Comparison of ENCODE assay signal across 20 cellular contexts in genomic region chr4:72951147-72951546, GRCh38.
DNase-seq lines count a peak whose midpoint lies in the region; ATAC-seq and TF ChIP-seq lines count a peak whose summit lies in the region.
"Had no signal": no experiment of that assay in that cellular context is flagged by ENCODE, and none has a peak within 500 bp of the region (broad histone marks: within the 10 kb centered on the region; RNA-seq: fewer than 3 reads in every experiment).

No MANE protein-coding gene starts in this region.

- no peak overlapping the region for H2AFZ ChIP-seq in osteoblast (ENCODE audit: low read length)
- H2AFZ ChIP-seq: parathyroid adenoma had no signal

- DNase-seq in ELR (ENCODE audit: low read depth) (peak; percentile 33), Panc1 (ENCODE audit: low read depth, low spot score) (no peak), epithelial cell of esophagus (ENCODE audit: low read depth) (no peak), osteoblast (ENCODE audit: insufficient read length, low spot score, missing footprints) (no peak), NCI-H2171 (lab: John Stamatoyannopoulos, UW) (no peak), SKM-1 (lab: John Stamatoyannopoulos, UW; ENCODE audit: unreplicated experiment) (no peak)
- DNase-seq: activated CD4-positive, alpha-beta memory T cell treated with anti-CD3 and anti-CD28 coated beads for 36 hours; activated naive CD4-positive, alpha-beta T cell treated with anti-CD3 and anti-CD28 coated beads, Interleukin-2, amount 50 U/mL, for 16 hours; activated T-cell treated with anti-CD3 and anti-CD28 coated beads, Interleukin-2, amount 50 U/mL, for 1 hour; C1 segment of cervical spinal cord; DMS153; left ventricle myocardium superior; NCI-H1436; small intestine; stimulated activated CD4-positive, alpha-beta T cell treated with anti-CD3 and anti-CD28 coated beads, Interleukin-4, amount 100 ng/mL, for 4 hours; stimulated activated CD8-positive, alpha-beta memory T cell treated with anti-CD3 and anti-CD28 coated beads, Interleukin-4, amount 100 ng/mL, for 48 hours; SW 1271 had no signal

- H3K36me3 ChIP-seq in Panc1 (ENCODE audit: control insufficient read depth, insufficient read depth, low read length) (no peaks in the 10 kb centered on the region), osteoblast (ENCODE audit: insufficient read depth, low read length) (no peaks in the 10 kb centered on the region)
- H3K36me3 ChIP-seq: suprapubic skin had no signal

- H3K27ac ChIP-seq in Panc1 (ENCODE audit: low read length) (no peak overlapping the region), osteoblast (ENCODE audit: low read depth, low read length) (no peak overlapping the region)
- H3K27ac ChIP-seq: parathyroid adenoma, suprapubic skin had no signal

- no peak overlapping the region for H3K4me2 ChIP-seq in osteoblast (ENCODE audit: insufficient read depth, low read length)

- H3K27me3 ChIP-seq in Panc1 (ENCODE audit: control insufficient read depth, insufficient read depth, low read length) = no peaks in the 10 kb centered on the region
- no peaks in the 10 kb centered on the region for H3K27me3 ChIP-seq in osteoblast (ENCODE audit: insufficient read depth, low read length)
- H3K27me3 ChIP-seq: suprapubic skin had no signal

- BruUV-seq in Panc1 (replicated peaks; lab: Mats Ljungman, UMichigan) = no TSS peak

- no peaks in the 10 kb centered on the region for H3K79me2 ChIP-seq in osteoblast (ENCODE audit: insufficient read depth, low read length)
- H3K79me2 ChIP-seq: parathyroid adenoma had no signal

- no peaks in the 10 kb centered on the region for H3K9me3 ChIP-seq in Panc1 (ENCODE audit: control insufficient read depth, insufficient read depth, low read depth, low read length)
- H3K9me3 ChIP-seq in osteoblast (ENCODE audit: low read depth, low read length) = no peaks in the 10 kb centered on the region
- H3K9me3 ChIP-seq: suprapubic skin had no signal

- intact Hi-C loops in Panc1 (cut with micrococcal nuclease; ENCODE audit: unreplicated experiment) = no loop called here

- in situ Hi-C loops in Panc1 (cut with HindIII; ENCODE audit: low pct_unique_long_range_greater_than_20kb, low sequenced_read_pairs) = no loop called here

- POLR2A ChIA-PET in Panc1 (lab: Charles Lee) = no interaction called here

- H3K4me1 ChIP-seq in Panc1 (ENCODE audit: control insufficient read depth, insufficient read depth, low read length) (no peaks in the 10 kb centered on the region), osteoblast (ENCODE audit: insufficient read depth, low read length) (peaks cover 6% of the 10 kb centered on the region)
- H3K4me1 ChIP-seq: parathyroid adenoma, suprapubic skin had no signal

- CTCF ChIA-PET in Panc1 (lab: Charles Lee) = no interaction called here

- H3K4me3 ChIP-seq in Panc1 (ENCODE audit: low read depth in 2 of 2, low read length in 2 of 2) = no peak overlapping the region
- no peak overlapping the region for H3K4me3 ChIP-seq in epithelial cell of esophagus (ENCODE audit: low read length)
- no peak overlapping the region for H3K4me3 ChIP-seq in osteoblast (ENCODE audit: insufficient read depth, low read length)
- H3K4me3 ChIP-seq: suprapubic skin had no signal

- peak; percentile 4; the same call in 1 of the 2 replicates for TF ChIP-seq CTCF in Panc1 (IDR thresholded peaks at IDR 0.05)
- peak; percentile 24 for TF ChIP-seq CTCF in epithelial cell of esophagus (IDR thresholded peaks at IDR 0.05; ENCODE audit: insufficient read depth, low read depth, low read length, missing control alignments)
- TF ChIP-seq CTCF in osteoblast (IDR thresholded peaks at IDR 0.05; ENCODE audit: extremely low read depth, low read depth, low read length) = peak; percentile 34

- H4K20me1 ChIP-seq in osteoblast (ENCODE audit: insufficient read depth, low read length) = no peaks in the 10 kb centered on the region

- ATAC-seq in Panc1 (no peak), GM18867 (IDR thresholded peaks at IDR 0.05; ENCODE audit: unreplicated experiment) (no peak)
- ATAC-seq: left ventricle myocardium superior had no signal
